1 cellular context compared by ENCODE assay signal in the genomic region with DNA sequence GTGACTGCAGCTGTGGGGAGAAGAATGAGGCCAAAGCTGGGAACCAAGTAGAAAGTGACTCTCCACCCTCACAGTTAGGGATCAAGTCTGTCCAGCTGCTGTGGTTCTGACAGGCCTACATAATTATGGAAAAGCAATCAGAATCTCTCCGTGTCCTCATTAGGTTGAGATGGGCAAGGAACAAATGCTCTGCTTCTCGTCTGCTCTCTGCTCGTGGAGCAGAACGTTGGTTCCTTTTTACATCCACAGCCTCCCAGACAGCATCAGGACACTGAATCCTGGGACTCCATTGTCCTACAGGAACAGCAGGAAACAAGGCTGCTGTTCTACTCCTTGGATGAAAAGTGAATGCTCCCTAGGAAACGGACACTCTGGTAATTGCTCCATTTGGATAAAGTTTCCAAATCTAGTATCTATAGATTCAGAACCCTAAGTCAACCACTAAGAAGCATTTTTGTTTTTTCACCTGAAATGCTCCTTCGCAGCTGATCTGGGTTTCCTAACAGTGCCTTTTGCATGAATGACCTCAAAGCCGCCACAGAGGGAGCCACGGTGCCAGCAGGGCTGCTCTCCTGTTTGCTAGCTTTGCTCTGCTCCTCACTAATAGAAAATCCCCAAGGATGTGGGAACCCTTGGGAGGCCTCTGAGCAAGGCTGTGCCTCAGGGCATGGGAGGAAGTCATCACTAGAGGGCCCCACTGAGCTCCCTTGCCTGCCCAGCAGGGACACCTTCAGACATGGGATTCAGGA.
TF ChIP-seq lines count a peak whose summit lies in the region.

No MANE protein-coding gene starts in this region.

TF ChIP-seq in HepG2, 621 proteins besides CTCF, POLR2A, EP300 and RAD21 (continued from another document and continues in another):
- TF ChIP-seq, protein P1, sequence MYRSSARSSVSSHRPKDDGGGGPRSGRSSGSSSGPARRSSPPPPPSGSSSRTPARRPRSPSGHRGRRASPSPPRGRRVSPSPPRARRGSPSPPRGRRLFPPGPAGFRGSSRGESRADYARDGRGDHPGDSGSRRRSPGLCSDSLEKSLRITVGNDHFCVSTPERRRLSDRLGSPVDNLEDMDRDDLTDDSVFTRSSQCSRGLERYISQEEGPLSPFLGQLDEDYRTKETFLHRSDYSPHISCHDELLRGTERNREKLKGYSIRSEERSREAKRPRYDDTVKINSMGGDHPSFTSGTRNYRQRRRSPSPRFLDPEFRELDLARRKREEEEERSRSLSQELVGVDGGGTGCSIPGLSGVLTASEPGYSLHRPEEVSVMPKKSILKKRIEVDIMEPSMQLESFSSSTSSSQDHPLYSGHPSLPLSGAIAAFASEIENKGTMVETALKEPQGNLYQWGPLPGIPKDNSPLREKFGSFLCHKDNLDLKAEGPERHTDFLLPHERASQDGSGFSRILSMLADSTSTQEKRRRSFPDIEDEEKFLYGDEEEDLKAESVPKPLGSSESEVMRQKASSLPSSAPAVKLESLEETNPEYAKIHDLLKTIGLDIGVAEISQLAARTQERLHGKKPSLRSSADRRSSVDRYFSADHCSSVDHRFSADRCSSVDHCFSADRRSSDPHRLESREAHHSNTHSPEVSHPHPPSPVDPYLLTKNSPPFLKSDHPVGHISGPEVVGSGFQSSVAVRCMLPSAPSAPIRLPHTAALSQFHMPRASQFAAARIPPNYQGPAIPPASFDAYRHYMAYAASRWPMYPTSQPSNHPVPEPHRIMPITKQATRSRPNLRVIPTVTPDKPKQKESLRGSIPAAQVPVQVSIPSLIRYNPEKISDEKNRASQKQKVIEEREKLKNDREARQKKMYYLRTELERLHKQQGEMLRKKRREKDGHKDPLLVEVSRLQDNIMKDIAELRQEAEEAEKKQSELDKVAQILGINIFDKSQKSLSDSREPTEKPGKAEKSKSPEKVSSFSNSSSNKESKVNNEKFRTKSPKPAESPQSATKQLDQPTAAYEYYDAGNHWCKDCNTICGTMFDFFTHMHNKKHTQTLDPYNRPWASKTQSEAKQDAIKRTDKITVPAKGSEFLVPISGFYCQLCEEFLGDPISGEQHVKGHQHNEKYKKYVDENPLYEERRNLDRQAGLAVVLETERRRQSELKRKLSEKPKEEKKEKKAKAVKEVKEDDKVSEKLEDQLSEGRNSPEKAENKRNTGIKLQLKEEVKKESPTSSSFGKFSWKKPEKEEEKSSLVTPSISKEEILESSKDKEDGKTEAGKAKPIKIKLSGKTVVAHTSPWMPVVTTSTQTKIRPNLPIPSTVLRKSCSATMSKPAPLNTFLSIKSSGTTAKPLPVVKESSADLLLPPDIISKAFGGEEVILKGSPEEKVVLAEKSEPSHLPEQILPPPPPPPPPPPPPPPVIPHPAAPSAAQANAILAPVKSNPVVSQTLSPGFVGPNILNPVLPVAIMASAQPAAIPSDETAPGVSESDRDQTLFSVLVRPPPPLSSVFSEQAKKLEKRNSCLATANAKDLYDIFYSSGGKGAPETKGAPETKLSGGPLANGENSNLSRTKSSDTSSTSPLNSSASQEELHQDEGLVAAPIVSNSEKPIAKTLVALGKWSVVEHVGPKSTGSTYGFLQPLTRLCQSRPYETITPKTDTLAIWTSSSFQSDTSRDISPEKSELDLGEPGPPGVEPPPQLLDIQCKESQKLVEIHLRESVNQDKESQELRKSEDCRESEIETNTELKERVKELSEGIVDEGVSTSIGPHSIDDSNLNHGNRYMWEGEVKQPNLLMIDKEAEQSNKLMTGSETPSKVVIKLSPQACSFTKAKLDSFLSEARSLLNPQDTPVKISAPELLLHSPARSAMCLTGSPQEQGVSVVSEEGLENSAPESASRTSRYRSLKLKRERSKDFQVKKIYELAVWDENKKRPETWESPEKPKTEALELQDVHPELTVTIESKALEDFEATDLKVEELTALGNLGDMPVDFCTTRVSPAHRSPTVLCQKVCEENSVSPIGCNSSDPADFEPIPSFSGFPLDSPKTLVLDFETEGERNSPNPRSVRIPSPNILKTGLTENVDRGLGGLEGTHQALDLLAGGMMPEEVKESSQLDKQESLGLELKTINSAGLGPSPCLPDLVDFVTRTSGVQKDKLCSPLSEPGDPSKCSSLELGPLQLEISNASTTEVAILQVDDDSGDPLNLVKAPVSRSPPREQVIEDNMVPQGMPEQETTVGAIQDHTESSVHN (CRISPR knock-in tag; IDR thresholded peaks at IDR 0.05): no peak
- TF ChIP-seq TMF1 (CRISPR knock-in tag; IDR thresholded peaks at IDR 0.05; ENCODE audit: low read depth) (no peak), ZNF343 (CRISPR knock-in tag; IDR thresholded peaks at IDR 0.05) (0 out of 2 replicates have a peak, but pooled peaks have one; percentile 25), RNF2 (conservative IDR thresholded peaks at IDR 0.05; ENCODE audit: low read depth) (0 out of 2 replicates have a peak, but pooled peaks have one; percentile 59), CBFB (CRISPR knock-in tag; IDR thresholded peaks at IDR 0.05) (no peak), ZNF780A (CRISPR knock-in tag; IDR thresholded peaks at IDR 0.05) (no peak), ETV5 (CRISPR knock-in tag; IDR thresholded peaks at IDR 0.05; ENCODE audit: borderline replicate concordance) (peak; percentile 51; the same call in 1 of the 2 replicates), ZNF607 (CRISPR knock-in tag; IDR thresholded peaks at IDR 0.05; ENCODE audit: borderline replicate concordance) (no peak), ZFP82 (CRISPR knock-in tag; IDR thresholded peaks at IDR 0.05; ENCODE audit: borderline replicate concordance) (no peak), NBN (conservative IDR thresholded peaks at IDR 0.05) (no peak), GATAD2A (CRISPR knock-in tag; IDR thresholded peaks at IDR 0.05) (peak; percentile 59; the same call in 1 of the 2 replicates), NR2F6 (IDR thresholded peaks at IDR 0.05) (no peak), NR2F6 (CRISPR knock-in tag; IDR thresholded peaks at IDR 0.05) (peak; percentile 40; the same call in 1 of the 2 replicates), RFX1 (IDR thresholded peaks at IDR 0.05) (no peak), SP4 (CRISPR knock-in tag; IDR thresholded peaks at IDR 0.05) (no peak), ZNF121 (CRISPR knock-in tag; IDR thresholded peaks at IDR 0.05) (0 out of 2 replicates have a peak, but pooled peaks have one; percentile 28), NFYB (CRISPR knock-in tag; IDR thresholded peaks at IDR 0.05) (no peak), EHMT2 (IDR thresholded peaks at IDR 0.05; ENCODE audit: borderline replicate concordance, low read depth, low read length) (no peak), SMAD3 (CRISPR knock-in tag; IDR thresholded peaks at IDR 0.05) (no peak), CHCHD3 (CRISPR knock-in tag; IDR thresholded peaks at IDR 0.05) (no peak), ZNF350 (CRISPR knock-in tag; IDR thresholded peaks at IDR 0.05; ENCODE audit: borderline replicate concordance, low read depth) (peak; percentile 69; the same call in 1 of the 2 replicates), ASH2L (IDR thresholded peaks at IDR 0.05; ENCODE audit: insufficient read length, low read depth, low read length) (no peak), SMAD1 (CRISPR knock-in tag; IDR thresholded peaks at IDR 0.05; ENCODE audit: borderline replicate concordance, low read depth) (no peak)
- TF ChIP-seq, protein P2, sequence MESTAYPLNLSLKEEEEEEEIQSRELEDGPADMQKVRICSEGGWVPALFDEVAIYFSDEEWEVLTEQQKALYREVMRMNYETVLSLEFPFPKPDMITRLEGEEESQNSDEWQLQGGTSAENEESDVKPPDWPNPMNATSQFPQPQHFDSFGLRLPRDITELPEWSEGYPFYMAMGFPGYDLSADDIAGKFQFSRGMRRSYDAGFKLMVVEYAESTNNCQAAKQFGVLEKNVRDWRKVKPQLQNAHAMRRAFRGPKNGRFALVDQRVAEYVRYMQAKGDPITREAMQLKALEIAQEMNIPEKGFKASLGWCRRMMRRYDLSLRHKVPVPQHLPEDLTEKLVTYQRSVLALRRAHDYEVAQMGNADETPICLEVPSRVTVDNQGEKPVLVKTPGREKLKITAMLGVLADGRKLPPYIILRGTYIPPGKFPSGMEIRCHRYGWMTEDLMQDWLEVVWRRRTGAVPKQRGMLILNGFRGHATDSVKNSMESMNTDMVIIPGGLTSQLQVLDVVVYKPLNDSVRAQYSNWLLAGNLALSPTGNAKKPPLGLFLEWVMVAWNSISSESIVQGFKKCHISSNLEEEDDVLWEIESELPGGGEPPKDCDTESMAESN (CRISPR knock-in tag; conservative IDR thresholded peaks at IDR 0.05): 0 out of 2 replicates have a peak, but pooled peaks have one; percentile 30
- TF ChIP-seq, protein P3, sequence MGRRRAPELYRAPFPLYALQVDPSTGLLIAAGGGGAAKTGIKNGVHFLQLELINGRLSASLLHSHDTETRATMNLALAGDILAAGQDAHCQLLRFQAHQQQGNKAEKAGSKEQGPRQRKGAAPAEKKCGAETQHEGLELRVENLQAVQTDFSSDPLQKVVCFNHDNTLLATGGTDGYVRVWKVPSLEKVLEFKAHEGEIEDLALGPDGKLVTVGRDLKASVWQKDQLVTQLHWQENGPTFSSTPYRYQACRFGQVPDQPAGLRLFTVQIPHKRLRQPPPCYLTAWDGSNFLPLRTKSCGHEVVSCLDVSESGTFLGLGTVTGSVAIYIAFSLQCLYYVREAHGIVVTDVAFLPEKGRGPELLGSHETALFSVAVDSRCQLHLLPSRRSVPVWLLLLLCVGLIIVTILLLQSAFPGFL (CRISPR knock-in tag; IDR thresholded peaks at IDR 0.05): no peak
- TF ChIP-seq, protein P4, sequence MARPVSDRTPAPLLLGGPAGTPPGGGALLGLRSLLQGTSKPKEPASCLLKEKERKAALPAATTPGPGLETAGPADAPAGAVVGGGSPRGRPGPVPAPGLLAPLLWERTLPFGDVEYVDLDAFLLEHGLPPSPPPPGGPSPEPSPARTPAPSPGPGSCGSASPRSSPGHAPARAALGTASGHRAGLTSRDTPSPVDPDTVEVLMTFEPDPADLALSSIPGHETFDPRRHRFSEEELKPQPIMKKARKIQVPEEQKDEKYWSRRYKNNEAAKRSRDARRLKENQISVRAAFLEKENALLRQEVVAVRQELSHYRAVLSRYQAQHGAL (CRISPR knock-in tag; IDR thresholded peaks at IDR 0.05; ENCODE audit: not compliant biosample characterization): no peak
- TF ChIP-seq, protein P5, sequence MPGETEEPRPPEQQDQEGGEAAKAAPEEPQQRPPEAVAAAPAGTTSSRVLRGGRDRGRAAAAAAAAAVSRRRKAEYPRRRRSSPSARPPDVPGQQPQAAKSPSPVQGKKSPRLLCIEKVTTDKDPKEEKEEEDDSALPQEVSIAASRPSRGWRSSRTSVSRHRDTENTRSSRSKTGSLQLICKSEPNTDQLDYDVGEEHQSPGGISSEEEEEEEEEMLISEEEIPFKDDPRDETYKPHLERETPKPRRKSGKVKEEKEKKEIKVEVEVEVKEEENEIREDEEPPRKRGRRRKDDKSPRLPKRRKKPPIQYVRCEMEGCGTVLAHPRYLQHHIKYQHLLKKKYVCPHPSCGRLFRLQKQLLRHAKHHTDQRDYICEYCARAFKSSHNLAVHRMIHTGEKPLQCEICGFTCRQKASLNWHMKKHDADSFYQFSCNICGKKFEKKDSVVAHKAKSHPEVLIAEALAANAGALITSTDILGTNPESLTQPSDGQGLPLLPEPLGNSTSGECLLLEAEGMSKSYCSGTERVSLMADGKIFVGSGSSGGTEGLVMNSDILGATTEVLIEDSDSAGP (CRISPR knock-in tag; IDR thresholded peaks at IDR 0.05; ENCODE audit: borderline replicate concordance): peak; percentile 37; the same call in 1 of the 2 replicates
- TF ChIP-seq, protein P6, sequence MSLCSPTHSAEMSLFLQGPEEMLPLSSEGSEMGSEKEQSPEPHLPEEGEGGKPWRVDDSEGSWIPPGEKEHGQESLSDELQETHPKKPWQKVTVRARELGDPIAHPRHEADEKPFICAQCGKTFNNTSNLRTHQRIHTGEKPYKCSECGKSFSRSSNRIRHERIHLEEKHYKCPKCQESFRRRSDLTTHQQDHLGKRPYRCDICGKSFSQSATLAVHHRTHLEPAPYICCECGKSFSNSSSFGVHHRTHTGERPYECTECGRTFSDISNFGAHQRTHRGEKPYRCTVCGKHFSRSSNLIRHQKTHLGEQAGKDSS (CRISPR knock-in tag; IDR thresholded peaks at IDR 0.05; ENCODE audit: borderline replicate concordance, low read depth): peak; percentile 35; the same call in 1 of the 2 replicates
- TF ChIP-seq, protein P7, sequence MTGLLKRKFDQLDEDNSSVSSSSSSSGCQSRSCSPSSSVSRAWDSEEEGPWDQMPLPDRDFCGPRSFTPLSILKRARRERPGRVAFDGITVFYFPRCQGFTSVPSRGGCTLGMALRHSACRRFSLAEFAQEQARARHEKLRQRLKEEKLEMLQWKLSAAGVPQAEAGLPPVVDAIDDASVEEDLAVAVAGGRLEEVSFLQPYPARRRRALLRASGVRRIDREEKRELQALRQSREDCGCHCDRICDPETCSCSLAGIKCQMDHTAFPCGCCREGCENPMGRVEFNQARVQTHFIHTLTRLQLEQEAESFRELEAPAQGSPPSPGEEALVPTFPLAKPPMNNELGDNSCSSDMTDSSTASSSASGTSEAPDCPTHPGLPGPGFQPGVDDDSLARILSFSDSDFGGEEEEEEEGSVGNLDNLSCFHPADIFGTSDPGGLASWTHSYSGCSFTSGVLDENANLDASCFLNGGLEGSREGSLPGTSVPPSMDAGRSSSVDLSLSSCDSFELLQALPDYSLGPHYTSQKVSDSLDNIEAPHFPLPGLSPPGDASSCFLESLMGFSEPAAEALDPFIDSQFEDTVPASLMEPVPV (CRISPR knock-in tag; IDR thresholded peaks at IDR 0.05): peak; percentile 34; the same call in 1 of the 2 replicates
- TF ChIP-seq, protein P8, sequence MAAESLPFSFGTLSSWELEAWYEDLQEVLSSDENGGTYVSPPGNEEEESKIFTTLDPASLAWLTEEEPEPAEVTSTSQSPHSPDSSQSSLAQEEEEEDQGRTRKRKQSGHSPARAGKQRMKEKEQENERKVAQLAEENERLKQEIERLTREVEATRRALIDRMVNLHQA (CRISPR knock-in tag; IDR thresholded peaks at IDR 0.05): no peak
- TF ChIP-seq, protein P9, sequence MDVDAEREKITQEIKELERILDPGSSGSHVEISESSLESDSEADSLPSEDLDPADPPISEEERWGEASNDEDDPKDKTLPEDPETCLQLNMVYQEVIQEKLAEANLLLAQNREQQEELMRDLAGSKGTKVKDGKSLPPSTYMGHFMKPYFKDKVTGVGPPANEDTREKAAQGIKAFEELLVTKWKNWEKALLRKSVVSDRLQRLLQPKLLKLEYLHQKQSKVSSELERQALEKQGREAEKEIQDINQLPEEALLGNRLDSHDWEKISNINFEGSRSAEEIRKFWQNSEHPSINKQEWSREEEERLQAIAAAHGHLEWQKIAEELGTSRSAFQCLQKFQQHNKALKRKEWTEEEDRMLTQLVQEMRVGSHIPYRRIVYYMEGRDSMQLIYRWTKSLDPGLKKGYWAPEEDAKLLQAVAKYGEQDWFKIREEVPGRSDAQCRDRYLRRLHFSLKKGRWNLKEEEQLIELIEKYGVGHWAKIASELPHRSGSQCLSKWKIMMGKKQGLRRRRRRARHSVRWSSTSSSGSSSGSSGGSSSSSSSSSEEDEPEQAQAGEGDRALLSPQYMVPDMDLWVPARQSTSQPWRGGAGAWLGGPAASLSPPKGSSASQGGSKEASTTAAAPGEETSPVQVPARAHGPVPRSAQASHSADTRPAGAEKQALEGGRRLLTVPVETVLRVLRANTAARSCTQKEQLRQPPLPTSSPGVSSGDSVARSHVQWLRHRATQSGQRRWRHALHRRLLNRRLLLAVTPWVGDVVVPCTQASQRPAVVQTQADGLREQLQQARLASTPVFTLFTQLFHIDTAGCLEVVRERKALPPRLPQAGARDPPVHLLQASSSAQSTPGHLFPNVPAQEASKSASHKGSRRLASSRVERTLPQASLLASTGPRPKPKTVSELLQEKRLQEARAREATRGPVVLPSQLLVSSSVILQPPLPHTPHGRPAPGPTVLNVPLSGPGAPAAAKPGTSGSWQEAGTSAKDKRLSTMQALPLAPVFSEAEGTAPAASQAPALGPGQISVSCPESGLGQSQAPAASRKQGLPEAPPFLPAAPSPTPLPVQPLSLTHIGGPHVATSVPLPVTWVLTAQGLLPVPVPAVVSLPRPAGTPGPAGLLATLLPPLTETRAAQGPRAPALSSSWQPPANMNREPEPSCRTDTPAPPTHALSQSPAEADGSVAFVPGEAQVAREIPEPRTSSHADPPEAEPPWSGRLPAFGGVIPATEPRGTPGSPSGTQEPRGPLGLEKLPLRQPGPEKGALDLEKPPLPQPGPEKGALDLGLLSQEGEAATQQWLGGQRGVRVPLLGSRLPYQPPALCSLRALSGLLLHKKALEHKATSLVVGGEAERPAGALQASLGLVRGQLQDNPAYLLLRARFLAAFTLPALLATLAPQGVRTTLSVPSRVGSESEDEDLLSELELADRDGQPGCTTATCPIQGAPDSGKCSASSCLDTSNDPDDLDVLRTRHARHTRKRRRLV (CRISPR knock-in tag; IDR thresholded peaks at IDR 0.05): no peak
